In genomic region chr4:73814679-73815078, GRCh38 we compare ENCODE assay signal across 1 cellular context.
TF ChIP-seq lines count a peak whose summit lies in the region.

No MANE protein-coding gene starts in this region.

TF ChIP-seq in IMR-90, 13 proteins besides CTCF, POLR2A, EP300 and RAD21:
- no peak for TF ChIP-seq MAZ (IDR thresholded peaks at IDR 0.05; ENCODE audit: borderline replicate concordance, low read depth, low read length)
- TF ChIP-seq FOS (IDR thresholded peaks at IDR 0.05; ENCODE audit: low read depth, low read length), result no peak
- TF ChIP-seq SMC3 (IDR thresholded peaks at IDR 0.05; ENCODE audit: low read depth, low read length), result no peak
